Comparison of ENCODE assay signal across 9 cellular contexts in genomic region chr12:115341442-115341841, GRCh38.
DNase-seq lines count a peak whose midpoint lies in the region; ATAC-seq and TF ChIP-seq lines count a peak whose summit lies in the region.
"Had no signal": no experiment of that assay in that cellular context is flagged by ENCODE, and none has a peak within 500 bp of the region (broad histone marks: within the 10 kb centered on the region; RNA-seq: fewer than 3 reads in every experiment).

No MANE protein-coding gene starts in this region.

- no peaks in the 10 kb centered on the region for H4K20me1 ChIP-seq in neural progenitor cell (ENCODE audit: low read depth)

- H3K27me3 ChIP-seq in SJCRH30 = no peaks in the 10 kb centered on the region
- no peaks in the 10 kb centered on the region for H3K27me3 ChIP-seq in gastrocnemius medialis
- H3K27me3 ChIP-seq in neural progenitor cell = no peaks in the 10 kb centered on the region

- H3K27ac ChIP-seq in SJCRH30 (peak overlapping the region; percentile 62), gastrocnemius medialis (peak overlapping the region; percentile 54 to 74 (median 64)), neural progenitor cell (no peak overlapping the region)

- H3K4me1 Mint-ChIP-seq in neural progenitor cell = peaks cover 4% of the 10 kb centered on the region
- H3K4me1 Mint-ChIP-seq: activated naive CD8-positive, alpha-beta T cell treated with anti-CD3 and anti-CD28 coated beads, Interleukin-2, amount 10 ng/mL, durations not matched to agents 7 days and 5 days had no signal

- H2AFZ ChIP-seq in neural progenitor cell (replicated peaks) = no peak overlapping the region

- DNase-seq in GM13976 (ENCODE audit: low spot score) = peak; percentile 24
- DNase-seq in SJCRH30 = peak; percentile 83 to 84
- DNase-seq in globus pallidus (ENCODE audit: low spot score) = peak; percentile 24
- peak; percentile 56 to 82 for DNase-seq in gastrocnemius medialis
- DNase-seq in NCI-H2029 treated with DMSO at 0.1 percent for 48 hours (lab: John Stamatoyannopoulos, UW) = no peak
- DNase-seq in GM19238 (ENCODE audit: insufficient read length, low spot score) = no peak
- DNase-seq in neural progenitor cell (ENCODE audit: low spot score) = no peak
- DNase-seq: activated naive CD8-positive, alpha-beta T cell treated with anti-CD3 and anti-CD28 coated beads, Interleukin-2, amount 10 ng/mL, durations not matched to agents 7 days and 5 days had no signal

- no peak for TF ChIP-seq CTCF in GM13976 (IDR thresholded peaks at IDR 0.05; ENCODE audit: borderline replicate concordance, control extremely low read depth, extremely low read depth, insufficient read depth, missing control alignments)
- TF ChIP-seq CTCF in gastrocnemius medialis (IDR thresholded peaks at IDR 0.05 in 4 of 5, conservative IDR thresholded peaks at IDR 0.05 in 1 of 5) = no peak
- TF ChIP-seq CTCF in neural progenitor cell (IDR thresholded peaks at IDR 0.05) = no peak

- no peaks in the 10 kb centered on the region for H3K79me2 ChIP-seq in neural progenitor cell (ENCODE audit: low read depth)

- no peak overlapping the region for H3K27ac Mint-ChIP-seq in neural progenitor cell
- H3K27ac Mint-ChIP-seq: activated naive CD8-positive, alpha-beta T cell treated with anti-CD3 and anti-CD28 coated beads, Interleukin-2, amount 10 ng/mL, durations not matched to agents 7 days and 5 days had no signal

- H3K4me2 ChIP-seq in neural progenitor cell = no peak overlapping the region

- no peaks in the 10 kb centered on the region for H3K27me3 Mint-ChIP-seq in neural progenitor cell (ENCODE audit: insufficient read depth, low read depth)
- H3K27me3 Mint-ChIP-seq: activated naive CD8-positive, alpha-beta T cell treated with anti-CD3 and anti-CD28 coated beads, Interleukin-2, amount 10 ng/mL, durations not matched to agents 7 days and 5 days had no signal

- H3K9me3 Mint-ChIP-seq in neural progenitor cell = peaks cover 6% of the 10 kb centered on the region

- H3K36me3 Mint-ChIP-seq in neural progenitor cell = no peaks in the 10 kb centered on the region
- H3K36me3 Mint-ChIP-seq: activated naive CD8-positive, alpha-beta T cell treated with anti-CD3 and anti-CD28 coated beads, Interleukin-2, amount 10 ng/mL, durations not matched to agents 7 days and 5 days had no signal

- H3K36me3 ChIP-seq in SJCRH30 (no peaks in the 10 kb centered on the region), gastrocnemius medialis (no peaks in the 10 kb centered on the region), neural progenitor cell (no peaks in the 10 kb centered on the region)

- intact Hi-C loops in gastrocnemius medialis (cut with DNase I; ENCODE audit: low total_unique reads) = no loop called here

- no peak for TF ChIP-seq POLR2A in gastrocnemius medialis (IDR thresholded peaks at IDR 0.05)

- H3K9me3 ChIP-seq in SJCRH30 (replicated peaks) (peaks cover 6% of the 10 kb centered on the region), gastrocnemius medialis (no peaks in the 10 kb centered on the region), neural progenitor cell (ENCODE audit: low read depth) (no peaks in the 10 kb centered on the region)

- ATAC-seq in gastrocnemius medialis (peak; percentile 65 to 68), HG03520 (IDR thresholded peaks at IDR 0.05; ENCODE audit: unreplicated experiment) (no peak)

- H3K4me3 ChIP-seq in SJCRH30 (no peak overlapping the region), gastrocnemius medialis (no peak overlapping the region), neural progenitor cell (no peak overlapping the region)

- in situ Hi-C loops in GM13976 (cut with MboI; ENCODE audit: low sequenced_read_pairs, unreplicated experiment) (no loop called here), gastrocnemius medialis (cut with MboI; ENCODE audit: low sequenced_read_pairs in 4 of 4) (loop anchor here in 1 of 4 donors (25.0 kb wide), 1 partner anchor 654 kb away; the partner anchor contains the start of gene TBX3)

- H3K4me3 Mint-ChIP-seq in neural progenitor cell = no peak overlapping the region
- H3K4me3 Mint-ChIP-seq: activated naive CD8-positive, alpha-beta T cell treated with anti-CD3 and anti-CD28 coated beads, Interleukin-2, amount 10 ng/mL, durations not matched to agents 7 days and 5 days had no signal

- H3K9ac ChIP-seq in neural progenitor cell = no peak overlapping the region

- H3F3A ChIP-seq in neural progenitor cell (ENCODE audit: low read depth) = no peaks in the 10 kb centered on the region

- H3K4me1 ChIP-seq in SJCRH30 (peaks cover 39% of the 10 kb centered on the region), gastrocnemius medialis (peaks cover 4 to 14% of the 10 kb centered on the region in 2 donors), neural progenitor cell (no peaks in the 10 kb centered on the region)

Comparison
In these comparisons a context has a peak if more than half of its experiments do, and no peak if none do; other contexts are left out.
1. DNase-seq: peak in GM13976 (single experiment), SJCRH30 (2 of 2), globus pallidus (single experiment) and gastrocnemius medialis (2 of 2); none in NCI-H2029 treated with DMSO at 0.1 percent for 48 hours (single experiment), GM19238 (single experiment) and neural progenitor cell (single experiment).